7 cellular contexts compared by ENCODE assay signal in the genomic region with DNA sequence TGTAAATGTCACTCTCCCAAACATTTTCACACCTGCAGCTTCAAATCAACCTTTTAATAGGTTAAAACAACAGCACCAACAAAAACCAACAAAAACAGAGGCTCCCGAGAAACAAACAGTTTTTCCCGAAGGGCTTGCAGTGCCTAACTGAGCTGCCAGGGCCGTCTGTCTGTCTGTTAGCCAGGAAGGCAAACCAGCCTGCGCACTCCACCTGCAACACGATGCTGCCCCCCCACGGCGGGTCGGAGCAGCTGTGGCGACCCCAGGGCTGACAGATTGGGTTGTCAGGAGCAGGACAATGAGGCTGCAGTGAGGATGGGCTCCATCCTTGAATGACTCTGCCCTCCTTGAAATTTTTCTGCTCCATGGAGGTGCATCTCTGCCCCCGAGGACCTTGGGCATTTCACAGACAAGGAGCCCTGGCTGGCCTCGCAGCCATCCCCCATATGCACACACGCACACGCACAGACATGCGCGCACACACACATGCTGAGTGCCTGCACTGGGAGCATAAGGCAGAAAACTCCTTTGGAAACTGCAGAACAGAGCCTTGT. TPM values are rescaled to one million over a fixed set of nuclear protein-coding genes. Genes with fewer than 3 reads are reported as not detected.
DNase-seq lines count a peak whose midpoint lies in the region; ATAC-seq and TF ChIP-seq lines count a peak whose summit lies in the region.

No MANE protein-coding gene starts in this region.

- DNase-seq in MG63 (peak; percentile 53), left lobe of liver (ENCODE audit: low spot score) (peak; percentile 41), stomach (no peak), D341Med (ENCODE audit: low spot score) (no peak)
- DNase-seq in activated CD8-positive, alpha-beta memory T cell treated with anti-CD3 and anti-CD28 coated beads, Interleukin-2, amount 10 ng/mL, durations not matched to agents 7 days and 5 days: peak; percentile 41

- ATAC-seq in activated CD8-positive, alpha-beta memory T cell treated with anti-CD3 and anti-CD28 coated beads, Interleukin-2, amount 10 ng/mL, durations not matched to agents 7 days and 5 days: no peak
- peak; percentile 38 for ATAC-seq in left lobe of liver
- ATAC-seq in HG02852 (IDR thresholded peaks at IDR 0.05; ENCODE audit: unreplicated experiment): no peak

- H3K9me3 Mint-ChIP-seq in activated CD8-positive, alpha-beta memory T cell treated with anti-CD3 and anti-CD28 coated beads, Interleukin-2, amount 10 ng/mL, durations not matched to agents 7 days and 5 days (ENCODE audit: low read depth): no peaks in the 10 kb centered on the region

- H3K4me1 ChIP-seq in stomach: peaks cover 5 to 33% (median 16%) of the 10 kb centered on the region in 4 donors

- no peak overlapping the region for H3K4me3 ChIP-seq in MG63
- no peak overlapping the region for H3K4me3 ChIP-seq in stomach

- no peak overlapping the region for H3K4me3 Mint-ChIP-seq in activated CD8-positive, alpha-beta memory T cell treated with anti-CD3 and anti-CD28 coated beads, Interleukin-2, amount 10 ng/mL, durations not matched to agents 7 days and 5 days

- no peaks in the 10 kb centered on the region for H3K4me1 Mint-ChIP-seq in activated CD8-positive, alpha-beta memory T cell treated with anti-CD3 and anti-CD28 coated beads, Interleukin-2, amount 10 ng/mL, durations not matched to agents 7 days and 5 days

- intact Hi-C loops in stomach (cut with DNase I; ENCODE audit: low total_unique reads): no loop called here

- no peaks in the 10 kb centered on the region for H3K27me3 ChIP-seq in MG63
- peaks cover 0 to 90% (median 57%) of the 10 kb centered on the region in 3 donors for H3K27me3 ChIP-seq in stomach

- H3K36me3 ChIP-seq in MG63 (no peaks in the 10 kb centered on the region), stomach (peaks cover 0 to 3% (median 0%) of the 10 kb centered on the region in 4 donors)

- peaks cover 52% of the 10 kb centered on the region for H3K27me3 Mint-ChIP-seq in activated CD8-positive, alpha-beta memory T cell treated with anti-CD3 and anti-CD28 coated beads, Interleukin-2, amount 10 ng/mL, durations not matched to agents 7 days and 5 days

- WGBS in stomach, 5 donors: 49 to 81% (median 57%) methylated on average over 8 to 15 of the region's 15 CpGs

- TF ChIP-seq CTCF in GM12873 (IDR thresholded peaks at IDR 0.05; ENCODE audit: insufficient read depth, low read depth, low read length, missing control alignments) (peak; percentile 28), stomach (IDR thresholded peaks at IDR 0.05) (no peak)

- no peak overlapping the region for H3K27ac ChIP-seq in stomach

- CTCF ChIA-PET in activated CD8-positive, alpha-beta memory T cell treated with anti-CD3 and anti-CD28 coated beads, Interleukin-2, amount 10 ng/mL, durations not matched to agents 7 days and 5 days (lab: Charles Lee): interaction anchor here (2.3 kb wide), 1 partner anchor 49 kb away, joined by 7 read pairs; no protein-coding TSS in a partner anchor

- TF ChIP-seq POLR2A in stomach (IDR thresholded peaks at IDR 0.05): no peak

- H3K27ac Mint-ChIP-seq in activated CD8-positive, alpha-beta memory T cell treated with anti-CD3 and anti-CD28 coated beads, Interleukin-2, amount 10 ng/mL, durations not matched to agents 7 days and 5 days: no peak overlapping the region

- TF ChIP-seq EP300 in stomach (IDR thresholded peaks at IDR 0.05): no peak

- H3K9me3 ChIP-seq in MG63 (no peaks in the 10 kb centered on the region), stomach (no peaks in the 10 kb centered on the region)

- H3K36me3 Mint-ChIP-seq in activated CD8-positive, alpha-beta memory T cell treated with anti-CD3 and anti-CD28 coated beads, Interleukin-2, amount 10 ng/mL, durations not matched to agents 7 days and 5 days: no peaks in the 10 kb centered on the region

RNA-seq across cellular contexts. Expression of a gene that starts 2.6 kb away (rescaled TPM):
- not detected in 2 replicates for total RNA-seq in MG63 (2014; rRNA removed; shearing (Covaris generic); ENCODE audit: low replicate concordance)
- not detected for total RNA-seq in activated CD8-positive, alpha-beta memory T cell treated with anti-CD3 and anti-CD28 coated beads, Interleukin-2, amount 10 ng/mL, durations not matched to agents 7 days and 5 days
- total RNA-seq in left lobe of liver: not detected
- not detected for total RNA-seq in stomach
- not detected for polyA plus RNA-seq in stomach

Comparison
In these comparisons a context has a peak if more than half of its experiments do, and no peak if none do; other contexts are left out.
1. DNase-seq: peak in MG63 (single experiment), activated CD8-positive, alpha-beta memory T cell treated with anti-CD3 and anti-CD28 coated beads, Interleukin-2, amount 10 ng/mL, durations not matched to agents 7 days and 5 days (single experiment) and left lobe of liver (single experiment); none in stomach (single experiment) and D341Med (single experiment).